Comparison of ENCODE assay signal across 1 cellular context in the genomic region with DNA sequence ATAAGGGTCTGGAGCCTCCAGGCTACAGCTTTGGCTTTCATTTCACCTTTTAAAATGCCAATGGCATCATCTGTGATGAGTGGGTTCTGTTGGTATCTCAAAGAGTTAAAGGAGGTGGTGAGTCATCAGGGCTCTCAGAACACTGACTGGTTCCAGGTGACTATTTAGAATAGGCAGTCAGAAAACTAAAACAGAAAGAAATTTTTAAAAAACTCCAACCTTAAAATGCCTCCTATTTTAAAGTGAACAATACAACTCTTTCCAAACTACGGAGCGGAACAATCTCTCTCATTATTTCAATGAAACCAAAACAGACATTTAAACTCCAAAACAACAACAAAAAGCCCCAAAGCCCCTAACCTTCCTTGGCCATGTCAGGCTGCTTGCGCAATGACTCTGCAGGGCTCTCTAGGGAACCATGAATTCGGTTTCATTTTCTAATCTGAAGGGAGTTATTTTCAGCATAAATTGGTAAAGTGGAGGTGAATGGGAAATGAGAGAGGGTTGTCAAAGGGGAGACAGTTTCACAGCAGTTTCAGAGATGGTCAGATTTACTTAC.
TF ChIP-seq lines count a peak whose summit lies in the region.

No MANE protein-coding gene starts in this region.

TF ChIP-seq in WTC11, 78 proteins besides CTCF, POLR2A, EP300 and RAD21 (continued from another document):
- TF ChIP-seq, protein P1, sequence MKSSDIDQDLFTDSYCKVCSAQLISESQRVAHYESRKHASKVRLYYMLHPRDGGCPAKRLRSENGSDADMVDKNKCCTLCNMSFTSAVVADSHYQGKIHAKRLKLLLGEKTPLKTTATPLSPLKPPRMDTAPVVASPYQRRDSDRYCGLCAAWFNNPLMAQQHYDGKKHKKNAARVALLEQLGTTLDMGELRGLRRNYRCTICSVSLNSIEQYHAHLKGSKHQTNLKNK (CRISPR knock-in tag; IDR thresholded peaks at IDR 0.05), result no peak
- no peak for TF ChIP-seq GRHL2 (CRISPR knock-in tag; IDR thresholded peaks at IDR 0.05; ENCODE audit: insufficient replicate concordance, severe bottlenecking)
- TF ChIP-seq, protein P2, sequence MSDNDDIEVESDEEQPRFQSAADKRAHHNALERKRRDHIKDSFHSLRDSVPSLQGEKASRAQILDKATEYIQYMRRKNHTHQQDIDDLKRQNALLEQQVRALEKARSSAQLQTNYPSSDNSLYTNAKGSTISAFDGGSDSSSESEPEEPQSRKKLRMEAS (CRISPR knock-in tag; IDR thresholded peaks at IDR 0.05), result no peak
- TF ChIP-seq, protein P3, sequence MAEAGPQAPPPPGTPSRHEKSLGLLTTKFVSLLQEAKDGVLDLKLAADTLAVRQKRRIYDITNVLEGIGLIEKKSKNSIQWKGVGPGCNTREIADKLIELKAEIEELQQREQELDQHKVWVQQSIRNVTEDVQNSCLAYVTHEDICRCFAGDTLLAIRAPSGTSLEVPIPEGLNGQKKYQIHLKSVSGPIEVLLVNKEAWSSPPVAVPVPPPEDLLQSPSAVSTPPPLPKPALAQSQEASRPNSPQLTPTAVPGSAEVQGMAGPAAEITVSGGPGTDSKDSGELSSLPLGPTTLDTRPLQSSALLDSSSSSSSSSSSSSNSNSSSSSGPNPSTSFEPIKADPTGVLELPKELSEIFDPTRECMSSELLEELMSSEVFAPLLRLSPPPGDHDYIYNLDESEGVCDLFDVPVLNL (CRISPR knock-in tag; IDR thresholded peaks at IDR 0.05; ENCODE audit: borderline replicate concordance, low read depth), result no peak
